ENCODE assay signal across 8 cellular contexts in genomic region chr20:36091561-36092423, GRCh38.
A peak's percentile ranks its signal among the peaks of the same experiment; 100 is the strongest.
DNase-seq lines count a peak whose midpoint lies in the region; ATAC-seq and TF ChIP-seq lines count a peak whose summit lies in the region.

No MANE protein-coding gene starts in this region.

- H3K79me2 ChIP-seq in smooth muscle cell (ENCODE audit: low read depth): no peaks in the 10 kb centered on the region

- ATAC-seq in GM21447 (IDR thresholded peaks at IDR 0.05; ENCODE audit: unreplicated experiment) (no peak), GM21381 (IDR thresholded peaks at IDR 0.05; ENCODE audit: unreplicated experiment) (no peak)

- intact Hi-C loops in activated T-helper 1 cell treated with anti-CD3 and anti-CD28 coated beads, Interleukin-12 subunit alpha, Interleukin-12 subunit beta, Interleukin-2, Interleukin-4 antibody, amounts not matched to agents 30 ng/mL and 10 ng/mL and 1 ng/mL, durations not matched to agents 14 hours and 24 hours and 36 hours (cut with micrococcal nuclease): loop anchor here (2.0 kb wide), 1 partner anchor 27 kb away; no protein-coding TSS in a partner anchor

- 5% methylated on average over 25 of the region's 47 CpGs for WGBS in smooth muscle cell (ENCODE audit: low lambda C conversion rate)

- peak overlapping the region; percentile 49 for H3K4me3 ChIP-seq in iPS-15b (ENCODE audit: low read depth, low read length)
- peak overlapping the region; percentile 71 for H3K4me3 ChIP-seq in smooth muscle cell

- no peaks in the 10 kb centered on the region for H3K9me3 Mint-ChIP-seq in activated T-helper 1 cell treated with anti-CD3 and anti-CD28 coated beads, Interleukin-12 subunit alpha, Interleukin-12 subunit beta, Interleukin-2, Interleukin-4 antibody, amounts not matched to agents 30 ng/mL and 10 ng/mL and 1 ng/mL, durations not matched to agents 14 hours and 24 hours and 36 hours

- TF ChIP-seq CTCF in smooth muscle cell (IDR thresholded peaks at IDR 0.05; ENCODE audit: borderline replicate concordance, insufficient read depth, poor library complexity, severe bottlenecking): no peak

- H3K27ac Mint-ChIP-seq in activated T-helper 1 cell treated with anti-CD3 and anti-CD28 coated beads, Interleukin-12 subunit alpha, Interleukin-12 subunit beta, Interleukin-2, Interleukin-4 antibody, amounts not matched to agents 30 ng/mL and 10 ng/mL and 1 ng/mL, durations not matched to agents 14 hours and 24 hours and 36 hours: no peak overlapping the region

- H3K9me3 ChIP-seq in iPS-15b (ENCODE audit: control insufficient read depth, insufficient read depth, low read length) (no peaks in the 10 kb centered on the region), smooth muscle cell (replicated peaks; ENCODE audit: low read depth) (no peaks in the 10 kb centered on the region)

- no peaks in the 10 kb centered on the region for H3F3A ChIP-seq in smooth muscle cell (ENCODE audit: low read depth)

- peaks cover 3% of the 10 kb centered on the region for H3K36me3 Mint-ChIP-seq in activated T-helper 1 cell treated with anti-CD3 and anti-CD28 coated beads, Interleukin-12 subunit alpha, Interleukin-12 subunit beta, Interleukin-2, Interleukin-4 antibody, amounts not matched to agents 30 ng/mL and 10 ng/mL and 1 ng/mL, durations not matched to agents 14 hours and 24 hours and 36 hours (ENCODE audit: low read depth)

- H3K36me3 ChIP-seq in iPS-15b (ENCODE audit: control insufficient read depth, insufficient read depth, low read length) (no peaks in the 10 kb centered on the region), smooth muscle cell (ENCODE audit: low read depth) (no peaks in the 10 kb centered on the region)

- DNase-seq in NCI-H1092 treated with DMSO at 0.1 percent for 48 hours (lab: John Stamatoyannopoulos, UW) (peak; percentile 24), NCI-H1092 (lab: John Stamatoyannopoulos, UW) (no peak), smooth muscle cell (lab: John Stamatoyannopoulos, UW; ENCODE audit: unreplicated experiment) (no peak), D341Med (ENCODE audit: low spot score) (no peak)
- no peak for DNase-seq in activated T-helper 1 cell treated with anti-CD3 and anti-CD28 coated beads, Interleukin-12 subunit alpha, Interleukin-12 subunit beta, Interleukin-2, Interleukin-4 antibody, amounts not matched to agents 30 ng/mL and 10 ng/mL and 1 ng/mL, durations not matched to agents 14 hours and 24 hours and 36 hours (ENCODE audit: low spot score)

- H3K4me2 ChIP-seq in smooth muscle cell: peak overlapping the region; percentile 99

- peaks cover 54% of the 10 kb centered on the region for H3K27me3 Mint-ChIP-seq in activated T-helper 1 cell treated with anti-CD3 and anti-CD28 coated beads, Interleukin-12 subunit alpha, Interleukin-12 subunit beta, Interleukin-2, Interleukin-4 antibody, amounts not matched to agents 30 ng/mL and 10 ng/mL and 1 ng/mL, durations not matched to agents 14 hours and 24 hours and 36 hours (ENCODE audit: insufficient read depth)

- peaks cover 12% of the 10 kb centered on the region for H3K4me1 Mint-ChIP-seq in activated T-helper 1 cell treated with anti-CD3 and anti-CD28 coated beads, Interleukin-12 subunit alpha, Interleukin-12 subunit beta, Interleukin-2, Interleukin-4 antibody, amounts not matched to agents 30 ng/mL and 10 ng/mL and 1 ng/mL, durations not matched to agents 14 hours and 24 hours and 36 hours (ENCODE audit: low read depth)

- H3K4me1 ChIP-seq in iPS-15b (ENCODE audit: control insufficient read depth, insufficient read depth, low read length) (peaks cover 20% of the 10 kb centered on the region), smooth muscle cell (ENCODE audit: low read depth) (peaks cover 19% of the 10 kb centered on the region)

- peaks cover 38% of the 10 kb centered on the region for H3K27me3 ChIP-seq in iPS-15b (ENCODE audit: control insufficient read depth, insufficient read depth, low read length)
- H3K27me3 ChIP-seq in smooth muscle cell (ENCODE audit: low read depth): peaks cover 55% of the 10 kb centered on the region

- H3K9ac ChIP-seq in iPS-15b (ENCODE audit: low read depth, low read length): no peak overlapping the region
- no peak overlapping the region for H3K9ac ChIP-seq in smooth muscle cell (ENCODE audit: low read depth)

- H4K20me1 ChIP-seq in smooth muscle cell (ENCODE audit: low read depth): no peaks in the 10 kb centered on the region

- peak overlapping the region; percentile 44 for H3K4me3 Mint-ChIP-seq in activated T-helper 1 cell treated with anti-CD3 and anti-CD28 coated beads, Interleukin-12 subunit alpha, Interleukin-12 subunit beta, Interleukin-2, Interleukin-4 antibody, amounts not matched to agents 30 ng/mL and 10 ng/mL and 1 ng/mL, durations not matched to agents 14 hours and 24 hours and 36 hours

- peak overlapping the region; percentile 69 for H2AFZ ChIP-seq in smooth muscle cell (ENCODE audit: low read depth)

- no peak overlapping the region for H3K27ac ChIP-seq in smooth muscle cell (ENCODE audit: low read depth)
